Comparison of ENCODE assay signal across 25 cellular contexts in genomic region chr14:86217523-86217922, GRCh38.
"Had no signal": no experiment of that assay in that cellular context is flagged by ENCODE, and none has a peak within 500 bp of the region (broad histone marks: within the 10 kb centered on the region; RNA-seq: fewer than 3 reads in every experiment).

No MANE protein-coding gene starts in this region.

- H3K9me3 Mint-ChIP-seq: activated naive CD8-positive, alpha-beta T cell treated with anti-CD3 and anti-CD28 coated beads for 36 hours; brain; neural crest cell had no signal

- H3K36me3 ChIP-seq: adrenal gland, ascending aorta, cardiac muscle cell, colonic mucosa, right atrium auricular region, transverse colon had no signal

- H3K9me3 ChIP-seq: adrenal gland, ascending aorta, colonic mucosa, right atrium auricular region, testis, transverse colon had no signal

- H3K27ac ChIP-seq: adrenal gland, ascending aorta, cardiac muscle cell, colonic mucosa, right atrium auricular region, testis, transverse colon had no signal

- ATAC-seq: activated CD4-positive, alpha-beta T cell treated with anti-CD3 and anti-CD28 coated beads for 36 hours; left cardiac atrium; naive thymus-derived CD8-positive, alpha-beta T cell; T-helper 17 cell had no signal

- H3K27me3 Mint-ChIP-seq: activated CD4-positive, alpha-beta T cell treated with anti-CD3 and anti-CD28 coated beads for 36 hours; activated naive CD8-positive, alpha-beta T cell treated with anti-CD3 and anti-CD28 coated beads for 36 hours; brain; naive thymus-derived CD8-positive, alpha-beta T cell; T-helper 17 cell had no signal

- H3K27me3 ChIP-seq: adrenal gland, ascending aorta, cardiac muscle cell, colonic mucosa, right atrium auricular region, testis, transverse colon had no signal

- H3K27ac Mint-ChIP-seq: activated CD4-positive, alpha-beta T cell treated with anti-CD3 and anti-CD28 coated beads for 36 hours; activated naive CD8-positive, alpha-beta T cell treated with anti-CD3 and anti-CD28 coated beads for 36 hours; brain; naive thymus-derived CD8-positive, alpha-beta T cell; T-helper 17 cell had no signal

- H3K4me3 ChIP-seq: adrenal gland, ascending aorta, cardiac muscle cell, colonic mucosa, right atrium auricular region, testis, transverse colon had no signal

- H3K4me1 Mint-ChIP-seq: activated CD4-positive, alpha-beta T cell treated with anti-CD3 and anti-CD28 coated beads for 36 hours; activated naive CD8-positive, alpha-beta T cell treated with anti-CD3 and anti-CD28 coated beads for 36 hours; naive thymus-derived CD8-positive, alpha-beta T cell; T-helper 17 cell had no signal

- H3K4me1 ChIP-seq: adrenal gland, ascending aorta, colonic mucosa, right atrium auricular region, testis, transverse colon had no signal

- DNase-seq: activated CD4-positive, alpha-beta T cell treated with anti-CD3 and anti-CD28 coated beads for 36 hours; activated CD4-positive, alpha-beta T cell treated with anti-CD3 and anti-CD28 coated beads, Interleukin-2, amount 50 U/mL, for 4 hours; activated CD4-positive, CD25-positive, alpha-beta regulatory T cell; activated CD8-positive, alpha-beta memory T cell treated with anti-CD3 and anti-CD28 coated beads for 24 hours; activated effector memory CD4-positive, alpha-beta T cell treated with Interleukin-2 at 50 U/mL for 16 hours; activated naive CD4-positive, alpha-beta T cell treated with Interleukin-2 at 50 U/mL for 16 hours; activated naive CD8-positive, alpha-beta T cell treated with anti-CD3 and anti-CD28 coated beads for 36 hours; adrenal gland; cerebellar nuclear complex; colonic mucosa; effector CD8-positive, alpha-beta T cell; left cardiac atrium; mammary epithelial cell; midbrain; naive thymus-derived CD8-positive, alpha-beta T cell; occipital lobe; stimulated activated naive CD4-positive, alpha-beta T cell; T-helper 17 cell; testis; transverse colon had no signal

- H3K4me3 Mint-ChIP-seq: activated CD4-positive, alpha-beta T cell treated with anti-CD3 and anti-CD28 coated beads for 36 hours; activated naive CD8-positive, alpha-beta T cell treated with anti-CD3 and anti-CD28 coated beads for 36 hours; brain; naive thymus-derived CD8-positive, alpha-beta T cell; neural crest cell; T-helper 17 cell had no signal

- H3K36me3 Mint-ChIP-seq: activated naive CD8-positive, alpha-beta T cell treated with anti-CD3 and anti-CD28 coated beads for 36 hours; brain; naive thymus-derived CD8-positive, alpha-beta T cell had no signal
